Comparison of ENCODE assay signal across 8 cellular contexts in genomic region chr16:70691223-70692129, GRCh38. TPM values are rescaled to one million over a fixed set of nuclear protein-coding genes. Genes with fewer than 3 reads are reported as not detected.
A peak's percentile ranks its signal among the peaks of the same experiment; 100 is the strongest.
DNase-seq lines count a peak whose midpoint lies in the region; ATAC-seq and TF ChIP-seq lines count a peak whose summit lies in the region.

No MANE protein-coding gene starts in this region.

- H3K79me2 ChIP-seq in neural cell (replicated peaks; ENCODE audit: insufficient read depth, low read length): no peaks in the 10 kb centered on the region

- H3K9me2 ChIP-seq in neural cell (ENCODE audit: insufficient read depth, low read length): no peaks in the 10 kb centered on the region

- intact Hi-C loops in A673 (cut with micrococcal nuclease; ENCODE audit: unreplicated experiment): no loop called here
- intact Hi-C loops in Panc1 (cut with micrococcal nuclease; ENCODE audit: unreplicated experiment): no loop called here

- no peak overlapping the region for H2AFZ ChIP-seq in neural cell (ENCODE audit: low read depth, low read length)

- no peak overlapping the region for H3K4me3 Mint-ChIP-seq in activated CD4-positive, alpha-beta T cell treated with anti-CD3 and anti-CD28 coated beads, Interleukin-2, amount 10 ng/mL, durations not matched to agents 7 days and 5 days
- no peak overlapping the region for H3K4me3 Mint-ChIP-seq in CD8-positive, alpha-beta memory T cell

- H3K27ac ChIP-seq in A673 (ENCODE audit: low read depth, low read length, poor library complexity, severe bottlenecking) (peak overlapping the region; percentile 40), Panc1 (ENCODE audit: low read length) (peak overlapping the region; percentile 44; the same call in 1 of the 2 replicates), neural cell (ENCODE audit: low read length) (peak overlapping the region; percentile 94)
- no peak overlapping the region for H3K27ac ChIP-seq in CD8-positive, alpha-beta memory T cell (ENCODE audit: low read depth, low read length)

- peak overlapping the region; percentile 81 for H3K9ac ChIP-seq in neural cell (ENCODE audit: low read length)

- no peak overlapping the region for H3K27ac Mint-ChIP-seq in activated CD4-positive, alpha-beta T cell treated with anti-CD3 and anti-CD28 coated beads, Interleukin-2, amount 10 ng/mL, durations not matched to agents 7 days and 5 days
- peak overlapping the region in 1 of 8 donors; percentile 86 for H3K27ac Mint-ChIP-seq in CD8-positive, alpha-beta memory T cell

- peaks cover 2% of the 10 kb centered on the region for H3K27me3 Mint-ChIP-seq in activated CD4-positive, alpha-beta T cell treated with anti-CD3 and anti-CD28 coated beads, Interleukin-2, amount 10 ng/mL, durations not matched to agents 7 days and 5 days
- peaks cover 0 to 3% of the 10 kb centered on the region in 2 donors for H3K27me3 Mint-ChIP-seq in CD8-positive, alpha-beta memory T cell

- H3K4me2 ChIP-seq in neural cell (ENCODE audit: low read length): peak overlapping the region; percentile 55

- POLR2A ChIA-PET in A673 (lab: Charles Lee; ENCODE audit: low non-redundant PET) (no interaction called here), Panc1 (lab: Charles Lee) (no interaction called here)
- POLR2A ChIA-PET in activated CD4-positive, alpha-beta T cell treated with anti-CD3 and anti-CD28 coated beads, Interleukin-2, amount 10 ng/mL, durations not matched to agents 7 days and 5 days (lab: Charles Lee): no interaction called here
- POLR2A ChIA-PET in CD8-positive, alpha-beta memory T cell (lab: Charles Lee): interaction anchor here (1.5 kb wide), 1 partner anchor 45 kb away, joined by 4 read pairs; no protein-coding TSS in a partner anchor

- TF ChIP-seq CTCF in A673 (conservative IDR thresholded peaks at IDR 0.05; ENCODE audit: low read depth, low read length): no peak
- no peak for TF ChIP-seq CTCF in Panc1 (IDR thresholded peaks at IDR 0.05)
- TF ChIP-seq CTCF in neural cell (IDR thresholded peaks at IDR 0.05; ENCODE audit: poor library complexity, severe bottlenecking): no peak

- no peaks in the 10 kb centered on the region for H4K20me1 ChIP-seq in neural cell (ENCODE audit: insufficient read depth)

- peak; percentile 72 for TF ChIP-seq EP300 in neural cell (conservative IDR thresholded peaks at IDR 0.05; ENCODE audit: poor library complexity, severe bottlenecking)

- BruUV-seq in A673 (replicated peaks; lab: Mats Ljungman, UMichigan) (no TSS peak), Panc1 (replicated peaks; lab: Mats Ljungman, UMichigan) (no TSS peak)

- in situ Hi-C loops in Panc1 (cut with HindIII; ENCODE audit: low pct_unique_long_range_greater_than_20kb, low sequenced_read_pairs): no loop called here

- H3K9me3 Mint-ChIP-seq in activated CD4-positive, alpha-beta T cell treated with anti-CD3 and anti-CD28 coated beads, Interleukin-2, amount 10 ng/mL, durations not matched to agents 7 days and 5 days: no peaks in the 10 kb centered on the region
- no peaks in the 10 kb centered on the region for H3K9me3 Mint-ChIP-seq in CD8-positive, alpha-beta memory T cell

- no peaks in the 10 kb centered on the region for H3F3A ChIP-seq in neural cell (ENCODE audit: insufficient read depth, low read length, poor library complexity, severe bottlenecking)

- ATAC-seq in Panc1: no peak

- CTCF ChIA-PET in A673 (lab: Charles Lee): no interaction called here
- CTCF ChIA-PET in Panc1 (lab: Charles Lee): interaction anchor here (0.6 kb wide), 1 partner anchor 80 kb away, joined by 5 read pairs; no protein-coding TSS in a partner anchor
- CTCF ChIA-PET in activated CD4-positive, alpha-beta T cell treated with anti-CD3 and anti-CD28 coated beads, Interleukin-2, amount 10 ng/mL, durations not matched to agents 7 days and 5 days (lab: Charles Lee): interaction anchor here (0.6 kb wide), 1 partner anchor 19 kb away, joined by 3 read pairs; no protein-coding TSS in a partner anchor
- CTCF ChIA-PET in CD8-positive, alpha-beta memory T cell (lab: Charles Lee): no interaction called here

- peaks cover 35% of the 10 kb centered on the region for H3K4me1 Mint-ChIP-seq in activated CD4-positive, alpha-beta T cell treated with anti-CD3 and anti-CD28 coated beads, Interleukin-2, amount 10 ng/mL, durations not matched to agents 7 days and 5 days
- peaks cover 10 to 19% (median 13%) of the 10 kb centered on the region in 3 donors for H3K4me1 Mint-ChIP-seq in CD8-positive, alpha-beta memory T cell

- peaks cover 5% of the 10 kb centered on the region for H3K36me3 Mint-ChIP-seq in activated CD4-positive, alpha-beta T cell treated with anti-CD3 and anti-CD28 coated beads, Interleukin-2, amount 10 ng/mL, durations not matched to agents 7 days and 5 days (ENCODE audit: low read depth)
- peaks cover 0 to 9% (median 0%) of the 10 kb centered on the region in 3 donors for H3K36me3 Mint-ChIP-seq in CD8-positive, alpha-beta memory T cell

- H3K9me3 ChIP-seq in A673 (ENCODE audit: low read depth, low read length, poor library complexity, severe bottlenecking) (no peaks in the 10 kb centered on the region), Panc1 (ENCODE audit: control insufficient read depth, insufficient read depth, low read depth, low read length) (no peaks in the 10 kb centered on the region), neural cell (ENCODE audit: low read length) (no peaks in the 10 kb centered on the region)
- no peaks in the 10 kb centered on the region for H3K9me3 ChIP-seq in CD8-positive, alpha-beta memory T cell (ENCODE audit: low read length)

- peak; percentile 80 for DNase-seq in A673 (ENCODE audit: low spot score)
- no peak for DNase-seq in Panc1 (ENCODE audit: low read depth, low spot score)
- peak; percentile 100 for DNase-seq in fibroblast of gingiva (ENCODE audit: low read depth)
- DNase-seq in LoVo (ENCODE audit: low spot score): no peak
- no peak for DNase-seq in HK-2 (ENCODE audit: unreplicated experiment)
- no peak for DNase-seq in activated CD4-positive, alpha-beta T cell treated with anti-CD3 and anti-CD28 coated beads, Interleukin-2, amount 10 ng/mL, durations not matched to agents 7 days and 5 days
- no peak for DNase-seq in CD8-positive, alpha-beta memory T cell

- peak; percentile 45 for TF ChIP-seq RAD21 in neural cell (conservative IDR thresholded peaks at IDR 0.05)

- H3K4me3 ChIP-seq in A673 (ENCODE audit: low read depth, low read length, poor library complexity, severe bottlenecking) (no peak overlapping the region), Panc1 (ENCODE audit: low read depth in 2 of 2, low read length in 2 of 2) (no peak overlapping the region), neural cell (ENCODE audit: low read length) (peak overlapping the region; percentile 57)
- no peak overlapping the region for H3K4me3 ChIP-seq in CD8-positive, alpha-beta memory T cell (ENCODE audit: low read length)

- H3K36me3 ChIP-seq in A673 (ENCODE audit: insufficient read depth, low read length, poor library complexity, severe bottlenecking): no peaks in the 10 kb centered on the region
- H3K36me3 ChIP-seq in Panc1 (ENCODE audit: control insufficient read depth, insufficient read depth, low read length): no peaks in the 10 kb centered on the region
- no peaks in the 10 kb centered on the region for H3K36me3 ChIP-seq in neural cell (ENCODE audit: insufficient read depth, low read length)
- no peaks in the 10 kb centered on the region for H3K36me3 ChIP-seq in CD8-positive, alpha-beta memory T cell (ENCODE audit: insufficient read depth, low read length)

- H3K4me1 ChIP-seq in A673 (ENCODE audit: insufficient read depth, low read length, poor library complexity, severe bottlenecking) (peaks cover 18% of the 10 kb centered on the region), Panc1 (ENCODE audit: control insufficient read depth, insufficient read depth, low read length) (peaks cover 56% of the 10 kb centered on the region)
- peaks cover 8% of the 10 kb centered on the region for H3K4me1 ChIP-seq in CD8-positive, alpha-beta memory T cell (ENCODE audit: insufficient read depth, low read length)

- H3K27me3 ChIP-seq in A673 (replicated peaks; ENCODE audit: insufficient read depth, low read depth, low read length, poor library complexity) (no peaks in the 10 kb centered on the region), Panc1 (ENCODE audit: control insufficient read depth, insufficient read depth, low read length) (no peaks in the 10 kb centered on the region), neural cell (ENCODE audit: insufficient read depth, low read depth, low read length) (no peaks in the 10 kb centered on the region)
- no peaks in the 10 kb centered on the region for H3K27me3 ChIP-seq in CD8-positive, alpha-beta memory T cell (ENCODE audit: insufficient read depth, low read length, poor library complexity, severe bottlenecking)

TF ChIP-seq in neural cell, 6 proteins besides CTCF, POLR2A, EP300 and RAD21 (continues in another document):
- TF ChIP-seq SMC3 (conservative IDR thresholded peaks at IDR 0.05; ENCODE audit: poor library complexity): peak; percentile 42
- TF ChIP-seq POLR2AphosphoS5 (IDR thresholded peaks at IDR 0.05): peak; percentile 62

RNA-seq across cellular contexts. Expression of gene MTSS2, which starts 5.6 kb away (rescaled TPM):
- 47.6 and 54.8 TPM in 2 replicates for total RNA-seq in A673 (2021)
- 55.7 TPM for total RNA-seq in Panc1 (2021; ENCODE audit: unreplicated experiment)
- 61.5 TPM for polyA plus RNA-seq in Panc1 (2012; ENCODE audit: insufficient read length)
- polyA plus RNA-seq in neural cell: 20.4 and 22.4 TPM in 2 replicates
- 42.6 and 55.5 TPM in 2 replicates for polyA minus RNA-seq in neural cell
- 1 to 10 TPM; 7.1 to 9.2 TPM for total RNA-seq in activated CD4-positive, alpha-beta T cell treated with anti-CD3 and anti-CD28 coated beads, Interleukin-2, amount 10 ng/mL, durations not matched to agents 7 days and 5 days
- total RNA-seq in CD8-positive, alpha-beta memory T cell: 1 to 10 TPM; 2.2 to 3.0 TPM
- not detected for polyA plus RNA-seq in CD8-positive, alpha-beta memory T cell

RNA-seq across cellular contexts. Expression of gene IL34, which starts 45.1 kb away (rescaled TPM):
- total RNA-seq in A673 (2021): not detected in 2 replicates
- total RNA-seq in Panc1 (2021; ENCODE audit: unreplicated experiment): 5.8 TPM
- 7.1 TPM for polyA plus RNA-seq in Panc1 (2012; ENCODE audit: insufficient read length)
- 3.0 TPM in 1 of 2 replicates, not detected in the other for polyA plus RNA-seq in neural cell
- polyA minus RNA-seq in neural cell: not detected in 2 replicates
- not detected for total RNA-seq in activated CD4-positive, alpha-beta T cell treated with anti-CD3 and anti-CD28 coated beads, Interleukin-2, amount 10 ng/mL, durations not matched to agents 7 days and 5 days
- total RNA-seq in CD8-positive, alpha-beta memory T cell: not detected
- polyA plus RNA-seq in CD8-positive, alpha-beta memory T cell: not detected

Comparison
In these comparisons a context has a peak if more than half of its experiments do, and no peak if none do; other contexts are left out.
1. DNase-seq: peak in A673 (single experiment) and fibroblast of gingiva (single experiment); none in Panc1 (single experiment), LoVo (single experiment), HK-2 (single experiment), activated CD4-positive, alpha-beta T cell treated with anti-CD3 and anti-CD28 coated beads, Interleukin-2, amount 10 ng/mL, durations not matched to agents 7 days and 5 days (single experiment) and CD8-positive, alpha-beta memory T cell (0 of 5).
2. CTCF ChIA-PET loops: an anchor here in Panc1 (0.6 kb wide) and activated CD4-positive, alpha-beta T cell treated with anti-CD3 and anti-CD28 coated beads, Interleukin-2, amount 10 ng/mL, durations not matched to agents 7 days and 5 days (0.6 kb wide); none called in A673 and CD8-positive, alpha-beta memory T cell.